ENCODE assay signal across 5 cellular contexts in genomic region chr14:20792561-20792960, GRCh38. TPM values are rescaled to one million over a fixed set of nuclear protein-coding genes. Genes with fewer than 3 reads are reported as not detected.
"Had no signal": no experiment of that assay in that cellular context is flagged by ENCODE, and none has a peak within 500 bp of the region (broad histone marks: within the 10 kb centered on the region; RNA-seq: fewer than 3 reads in every experiment).

No MANE protein-coding gene starts in this region.

RNA-seq across cellular contexts. Expression of gene RNASE1, which starts 10.1 kb away (rescaled TPM):
- total RNA-seq: IMR-90 had no signal
- polyA plus RNA-seq: IMR-90 had no signal

RNA-seq across cellular contexts. Expression of gene RNASE6, which starts 11.5 kb away (rescaled TPM):
- total RNA-seq: H1, H9, HT-29, IMR-90 had no signal
- polyA plus RNA-seq: GM23338, IMR-90 had no signal

RNA-seq across cellular contexts. Expression of gene EDDM3B, which starts 24.4 kb away (rescaled TPM):
- total RNA-seq: GM23338, H1, H9, HT-29, IMR-90 had no signal
- polyA plus RNA-seq: GM23338, H1, IMR-90 had no signal

RNA-seq across cellular contexts. Expression of gene EDDM3A, which starts 46.9 kb away (rescaled TPM):
- total RNA-seq: GM23338, H1, H9, HT-29, IMR-90 had no signal
- polyA plus RNA-seq: GM23338, IMR-90 had no signal
